ENCODE assay signal across 9 cellular contexts in the genomic region with DNA sequence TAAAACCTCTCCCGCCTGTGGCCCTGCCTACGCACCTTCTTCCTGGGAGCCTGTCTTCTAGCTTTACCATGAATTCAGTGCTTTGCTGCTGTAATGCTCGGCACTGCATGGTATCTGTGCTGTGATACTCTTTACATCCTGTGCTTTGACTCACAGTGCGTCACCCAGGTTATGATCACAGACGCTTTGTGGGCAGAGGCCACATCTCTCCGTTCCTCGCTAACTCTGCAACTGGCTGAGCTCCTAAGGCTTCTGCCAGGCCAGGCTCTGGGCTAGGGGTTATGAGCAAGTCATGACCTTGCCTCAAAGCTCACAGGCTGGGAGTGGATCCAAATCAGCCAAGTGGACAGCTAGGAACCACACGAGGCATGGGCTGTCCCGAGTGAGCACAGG. TPM values are rescaled to one million over a fixed set of nuclear protein-coding genes. Genes with fewer than 3 reads are reported as not detected.
DNase-seq lines count a peak whose midpoint lies in the region; TF ChIP-seq lines count a peak whose summit lies in the region.
"Had no signal": no experiment of that assay in that cellular context is flagged by ENCODE, and none has a peak within 500 bp of the region (broad histone marks: within the 10 kb centered on the region; RNA-seq: fewer than 3 reads in every experiment).

No MANE protein-coding gene starts in this region.

- H3K9me3 ChIP-seq in esophagus squamous epithelium, result no peaks in the 10 kb centered on the region

- H3K36me3 ChIP-seq in esophagus squamous epithelium (no peaks in the 10 kb centered on the region), H7 (replicated peaks; ENCODE audit: control insufficient read depth, insufficient read depth, low read length) (no peaks in the 10 kb centered on the region)

- H3K4me3 ChIP-seq in foreskin fibroblast (ENCODE audit: low read depth in 1 of 2, low read length in 2 of 2) (no peak overlapping the region), esophagus squamous epithelium (no peak overlapping the region), H7 (ENCODE audit: insufficient read depth, low read depth, low read length) (no peak overlapping the region)

- WGBS in esophagus squamous epithelium, 2 donors, result 43 to 62% methylated on average over 7 to 8 of the region's 9 CpGs

- DNase-seq in MV-4-11 (lab: John Stamatoyannopoulos, UW), result peak; percentile 47
- peak; percentile 67 for DNase-seq in activated CD8-positive, alpha-beta memory T cell treated with anti-CD3 and anti-CD28 coated beads, Interleukin-2, amount 50 U/mL, for 48 hours
- DNase-seq in foreskin fibroblast, result peak; percentile 43 to 54
- peak in 2 of 3 experiments; percentile 13 to 19 for DNase-seq in stimulated activated CD4-positive, alpha-beta T cell treated with anti-CD3 and anti-CD28 coated beads, TNF-alpha, amount 100 ng/mL, for 4 hours (ENCODE audit: low read depth in 3 of 3)
- no peak for DNase-seq in esophagus squamous epithelium (lab: John Stamatoyannopoulos, UW)
- no peak for DNase-seq in SW 1271 (lab: John Stamatoyannopoulos, UW)
- no peak for DNase-seq in Kasumi-1 (lab: John Stamatoyannopoulos, UW)
- no peak for DNase-seq in H7
- DNase-seq: midbrain had no signal

- intact Hi-C loops in esophagus squamous epithelium (cut with DNase I), result no loop called here

- TF ChIP-seq POLR2A in esophagus squamous epithelium (IDR thresholded peaks at IDR 0.05), result no peak

- peak overlapping the region in 2 of 4 donors; percentile 29 to 54 for H3K27ac ChIP-seq in esophagus squamous epithelium

- TF ChIP-seq CTCF in foreskin fibroblast (IDR thresholded peaks at IDR 0.05; ENCODE audit: low read depth, low read length) (no peak), esophagus squamous epithelium (IDR thresholded peaks at IDR 0.05) (no peak)

- H3K4me1 ChIP-seq in esophagus squamous epithelium, result peaks cover 0 to 37% (median 17%) of the 10 kb centered on the region in 3 donors

- H3K27me3 ChIP-seq in esophagus squamous epithelium, result no peaks in the 10 kb centered on the region
- H3K27me3 ChIP-seq in H7 (ENCODE audit: control insufficient read depth, insufficient read depth, low read length), result no peaks in the 10 kb centered on the region

RNA-seq across cellular contexts. Expression of a gene that starts 23.2 kb away (rescaled TPM):
- total RNA-seq in esophagus squamous epithelium, result 1 to 10 TPM; 1.9 to 4.4 (median 3.4) TPM
- 0.17 and 0.55 TPM in 2 replicates for total RNA-seq in H7 (2014; rRNA removed; shearing (Covaris generic))

RNA-seq across cellular contexts. Expression of a gene that starts 32.0 kb away (rescaled TPM):
- total RNA-seq in esophagus squamous epithelium, result 10 to 100 TPM; 26.5 to 58.9 (median 39.7) TPM
- total RNA-seq in H7 (2014; rRNA removed; shearing (Covaris generic)), result 3.0 and 5.3 TPM in 2 replicates

RNA-seq across cellular contexts. Expression of a gene that starts 42.8 kb away (rescaled TPM):
- total RNA-seq in esophagus squamous epithelium, result 10 to 100 TPM; 20.4 to 36.9 (median 30.5) TPM
- 10.7 and 12.3 TPM in 2 replicates for total RNA-seq in H7 (2014; rRNA removed; shearing (Covaris generic))

Comparison
In these comparisons a context has a peak if more than half of its experiments do, and no peak if none do; other contexts are left out.
1. DNase-seq: peak in MV-4-11 (single experiment), activated CD8-positive, alpha-beta memory T cell treated with anti-CD3 and anti-CD28 coated beads, Interleukin-2, amount 50 U/mL, for 48 hours (single experiment), foreskin fibroblast (2 of 2) and stimulated activated CD4-positive, alpha-beta T cell treated with anti-CD3 and anti-CD28 coated beads, TNF-alpha, amount 100 ng/mL, for 4 hours (2 of 3); none in esophagus squamous epithelium (single experiment), SW 1271 (0 of 2), Kasumi-1 (0 of 2) and H7 (single experiment).